ENCODE assay signal across 9 cellular contexts in genomic region chr15:80090879-80091503, GRCh38. TPM values are rescaled to one million over a fixed set of nuclear protein-coding genes. Genes with fewer than 3 reads are reported as not detected.
DNase-seq lines count a peak whose midpoint lies in the region; ATAC-seq, FAIRE-seq and TF ChIP-seq lines count a peak whose summit lies in the region.
"Had no signal": no experiment of that assay in that cellular context is flagged by ENCODE, and none has a peak within 500 bp of the region (broad histone marks: within the 10 kb centered on the region; RNA-seq: fewer than 3 reads in every experiment).

No MANE protein-coding gene starts in this region.

- dilution Hi-C loops in endothelial cell of umbilical vein (cut with MboI; ENCODE audit: extremely low pct_ligation_motif_present, low sequenced_read_pairs): no loop called here

- H3K4me3 ChIP-seq in SK-N-SH (ENCODE audit: low read depth in 2 of 2, low read length in 1 of 2) (no peak overlapping the region; a peak in 1 of 4 replicates), NB4 (ENCODE audit: low read depth, low read length) (no peak overlapping the region), endothelial cell of umbilical vein (replicated peaks in 1 of 3; ENCODE audit: insufficient read depth in 1 of 3, low read depth in 1 of 3, low read length in 3 of 3) (no peak overlapping the region), suprapubic skin (no peak overlapping the region)
- H3K4me3 ChIP-seq: right atrium auricular region had no signal

- H3K27me3 ChIP-seq in SK-N-SH (ENCODE audit: insufficient read depth): no peaks in the 10 kb centered on the region
- no peaks in the 10 kb centered on the region for H3K27me3 ChIP-seq in endothelial cell of umbilical vein (ENCODE audit: control insufficient read depth in 2 of 2, insufficient read depth in 2 of 2, low read length in 2 of 2)
- H3K27me3 ChIP-seq in suprapubic skin: no peaks in the 10 kb centered on the region
- H3K27me3 ChIP-seq: right atrium auricular region had no signal

- DNase-seq in SK-N-SH: no peak
- DNase-seq in NB4 (ENCODE audit: low read depth): peak; percentile 16
- no peak for DNase-seq in endothelial cell of umbilical vein (ENCODE audit: low read depth, low spot score)
- DNase-seq in suprapubic skin (ENCODE audit: low spot score in 2 of 2): no peak
- DNase-seq in NCI-H510A (lab: John Stamatoyannopoulos, UW): no peak
- DNase-seq in stimulated activated CD8-positive, alpha-beta memory T cell treated with anti-CD3 and anti-CD28 coated beads, Interleukin-4, amount 100 ng/mL, for 48 hours: no peak
- DNase-seq in amygdala (lab: John Stamatoyannopoulos, UW): no peak

- TF ChIP-seq CTCF in SK-N-SH (IDR thresholded peaks at IDR 0.05) (peak; percentile 52), NB4 (IDR thresholded peaks at IDR 0.05; ENCODE audit: low read depth, low read length) (peak; percentile 35), endothelial cell of umbilical vein (IDR thresholded peaks at IDR 0.05; ENCODE audit: extremely low read depth in 1 of 2, insufficient read depth in 1 of 2, low read depth in 1 of 2, low read length in 2 of 2) (peak; percentile 11 to 24), suprapubic skin (IDR thresholded peaks at IDR 0.05) (peak; percentile 4 to 7)

- no peaks in the 10 kb centered on the region for H3K9me1 ChIP-seq in endothelial cell of umbilical vein (replicated peaks; ENCODE audit: control insufficient read depth, extremely low read depth, insufficient read depth, low read length)

- H3K9ac ChIP-seq in SK-N-SH (no peak overlapping the region), endothelial cell of umbilical vein (replicated peaks; ENCODE audit: extremely low read depth, insufficient read depth, low read length) (no peak overlapping the region)

- H3K36me3 ChIP-seq in SK-N-SH (replicated peaks in 1 of 2; ENCODE audit: control insufficient read depth in 1 of 2, insufficient read depth in 2 of 2, low read length in 1 of 2): peaks cover 0 to 4% of the 10 kb centered on the region in 2 experiments
- H3K36me3 ChIP-seq in endothelial cell of umbilical vein (ENCODE audit: control insufficient read depth in 2 of 2, extremely low read depth in 1 of 2, insufficient read depth in 2 of 2, low read length in 2 of 2): no peaks in the 10 kb centered on the region
- H3K36me3 ChIP-seq in suprapubic skin: no peaks in the 10 kb centered on the region
- H3K36me3 ChIP-seq: right atrium auricular region had no signal

- H3F3A ChIP-seq in SK-N-SH (replicated peaks; ENCODE audit: insufficient read depth): peaks cover 3% of the 10 kb centered on the region

- ATAC-seq in SK-N-SH treated with all-trans-retinoic acid at 6 μM for 48 hours: no peak

- H4K20me1 ChIP-seq in SK-N-SH (ENCODE audit: insufficient read depth) (peaks cover 49% of the 10 kb centered on the region), endothelial cell of umbilical vein (replicated peaks; ENCODE audit: control insufficient read depth, extremely low read depth, insufficient read depth, low read length) (peaks cover 7% of the 10 kb centered on the region)

- WGBS in SK-N-SH (ENCODE audit: low lambda C conversion rate): 91% methylated on average over 7 of the region's 7 CpGs
- WGBS in suprapubic skin: 76% methylated on average over 7 of the region's 7 CpGs

- no peak for TF ChIP-seq EP300 in SK-N-SH (IDR thresholded peaks at IDR 0.05; ENCODE audit: borderline replicate concordance in 1 of 2, low read depth in 1 of 2, low read length in 1 of 2)
- TF ChIP-seq EP300 in suprapubic skin (IDR thresholded peaks at IDR 0.05): no peak

- H3K9me2 ChIP-seq in SK-N-SH: no peaks in the 10 kb centered on the region

- TF ChIP-seq RAD21 in SK-N-SH (IDR thresholded peaks at IDR 0.05; ENCODE audit: low read length): no peak

- POLR2A ChIA-PET in SK-N-SH (lab: Yijun Ruan, JAX): no interaction called here
- POLR2A ChIA-PET in endothelial cell of umbilical vein (lab: Charles Lee): no interaction called here

- FAIRE-seq in endothelial cell of umbilical vein (lab: Jason Lieb, UNC): no peak

- H3K27ac ChIP-seq in SK-N-SH (ENCODE audit: low read depth in 2 of 2, low read length in 1 of 2): no peak overlapping the region
- no peak overlapping the region for H3K27ac ChIP-seq in endothelial cell of umbilical vein (ENCODE audit: insufficient read depth, low read depth, low read length)
- no peak overlapping the region for H3K27ac ChIP-seq in suprapubic skin
- H3K27ac ChIP-seq: right atrium auricular region had no signal

- H3K79me2 ChIP-seq in SK-N-SH (ENCODE audit: insufficient read depth) (peaks cover 66% of the 10 kb centered on the region), endothelial cell of umbilical vein (ENCODE audit: control insufficient read depth, insufficient read depth, low read length) (peaks cover 63% of the 10 kb centered on the region)

- H3K9me3 ChIP-seq in SK-N-SH (no peaks in the 10 kb centered on the region), endothelial cell of umbilical vein (replicated peaks; ENCODE audit: control insufficient read depth, insufficient read depth, low read length) (no peaks in the 10 kb centered on the region), suprapubic skin (no peaks in the 10 kb centered on the region)
- H3K9me3 ChIP-seq: right atrium auricular region had no signal

- BruUV-seq in endothelial cell of umbilical vein (replicated peaks; lab: Mats Ljungman, UMichigan): no TSS peak

- CTCF ChIA-PET in SK-N-SH (lab: Yijun Ruan, JAX) (interaction anchor here (0.6 to 1.0 kb wide), 4 partner anchors 19 to 1823 kb away, joined by 3 read pairs; no protein-coding TSS in a partner anchor), endothelial cell of umbilical vein (lab: Charles Lee) (interaction anchor here (0.7 to 4.1 kb wide), 5 partner anchors 10 to 83 kb away, joined by 3 to 12 read pairs (median 4); no protein-coding TSS in a partner anchor)

- H3K4me1 ChIP-seq in SK-N-SH (ENCODE audit: control insufficient read depth in 1 of 2, insufficient read depth in 2 of 2, low read depth in 1 of 2, low read length in 1 of 2) (peaks cover 6 to 9% of the 10 kb centered on the region in 2 experiments; a peak in 3 of 4 replicates), endothelial cell of umbilical vein (ENCODE audit: control insufficient read depth, extremely low read depth, insufficient read depth, low read length) (no peaks in the 10 kb centered on the region), suprapubic skin (peaks cover 31% of the 10 kb centered on the region)

- intact Hi-C loops in endothelial cell of umbilical vein (cut with micrococcal nuclease): loop anchor here (2.0 to 5.0 kb wide), 2 partner anchors 58 to 81 kb away; no protein-coding TSS in a partner anchor

- H3K4me2 ChIP-seq in SK-N-SH (no peak overlapping the region), endothelial cell of umbilical vein (ENCODE audit: insufficient read depth, low read length) (no peak overlapping the region)

- no peak overlapping the region for H2AFZ ChIP-seq in SK-N-SH (ENCODE audit: low read depth)
- H2AFZ ChIP-seq in endothelial cell of umbilical vein (ENCODE audit: low read depth, low read length): no peak overlapping the region

- TF ChIP-seq POLR2A in NB4 (IDR thresholded peaks at IDR 0.05; ENCODE audit: extremely low read depth, insufficient read length) (no peak), endothelial cell of umbilical vein (IDR thresholded peaks at IDR 0.05; ENCODE audit: low read depth, low read length) (no peak), suprapubic skin (IDR thresholded peaks at IDR 0.05) (no peak)

TF ChIP-seq in SK-N-SH, 30 proteins besides CTCF, POLR2A, EP300 and RAD21 (continues in another document):
- TF ChIP-seq USF1 (IDR thresholded peaks at IDR 0.05; ENCODE audit: borderline replicate concordance, low read depth): no peak

TF ChIP-seq in SK-N-SH treated with all-trans-retinoic acid at 6 μM for 48 hours, 23 proteins besides CTCF, POLR2A, EP300 and RAD21 (continues in another document):
- TF ChIP-seq PPARA (CRISPR knock-in tag; IDR thresholded peaks at IDR 0.05; ENCODE audit: borderline replicate concordance) (no peak), CREB5 (CRISPR knock-in tag; IDR thresholded peaks at IDR 0.05; ENCODE audit: low read depth) (no peak)

TF ChIP-seq in endothelial cell of umbilical vein, 7 proteins besides CTCF, POLR2A, EP300 and RAD21:
- TF ChIP-seq GATA2 (IDR thresholded peaks at IDR 0.05; ENCODE audit: insufficient read depth, insufficient read length, low read depth, low read length) (peak; percentile 38), JUN (IDR thresholded peaks at IDR 0.05; ENCODE audit: borderline replicate concordance, insufficient read depth, insufficient read length, low read depth) (no peak), MAX (IDR thresholded peaks at IDR 0.05; ENCODE audit: insufficient read depth, insufficient read length) (no peak), MYC (IDR thresholded peaks at IDR 0.05; ENCODE audit: low read depth, low read length) (no peak)

RNA-seq across cellular contexts. Expression of gene ZFAND6, which starts 31.5 kb away (rescaled TPM):
- polyA plus RNA-seq in SK-N-SH (2012; rRNA removed) (90.1 and 114 TPM in 2 replicates), endothelial cell of umbilical vein (97.9 and 98.9 TPM in 2 replicates)
- 102 and 118 TPM in 2 replicates for polyA plus RNA-seq in SK-N-SH (2012; cell fraction: cytosol; rRNA removed)
- polyA plus RNA-seq in SK-N-SH (2012; cell fraction: nucleus; rRNA removed): 25.1 and 65.9 TPM in 2 replicates
- total RNA-seq in endothelial cell of umbilical vein (50.3 and 53.0 TPM in 2 replicates), suprapubic skin (100 to 1,000 TPM in 1 of 4 donors, 10 to 100 TPM in 3; 47.9 to 107 (median 80.9) TPM)
- 83.4 and 83.9 TPM in 2 replicates for polyA plus RNA-seq in endothelial cell of umbilical vein (2011; cell fraction: cytosol; rRNA removed)
- polyA plus RNA-seq in endothelial cell of umbilical vein (2011; cell fraction: nucleus; rRNA removed): 54.1 and 68.2 TPM in 2 replicates
- 54.4 and 69.0 TPM in 2 replicates for polyA plus RNA-seq in endothelial cell of umbilical vein (2012)
- 65.6 and 69.9 TPM in 2 replicates for polyA minus RNA-seq in endothelial cell of umbilical vein
- polyA minus RNA-seq in endothelial cell of umbilical vein (2011; cell fraction: cytosol; rRNA and poly(A)+ RNA removed): 69.6 TPM
- polyA minus RNA-seq in endothelial cell of umbilical vein (2011; cell fraction: nucleus; rRNA and poly(A)+ RNA removed): 66.5 and 85.7 TPM in 2 replicates
